In the genomic region with DNA sequence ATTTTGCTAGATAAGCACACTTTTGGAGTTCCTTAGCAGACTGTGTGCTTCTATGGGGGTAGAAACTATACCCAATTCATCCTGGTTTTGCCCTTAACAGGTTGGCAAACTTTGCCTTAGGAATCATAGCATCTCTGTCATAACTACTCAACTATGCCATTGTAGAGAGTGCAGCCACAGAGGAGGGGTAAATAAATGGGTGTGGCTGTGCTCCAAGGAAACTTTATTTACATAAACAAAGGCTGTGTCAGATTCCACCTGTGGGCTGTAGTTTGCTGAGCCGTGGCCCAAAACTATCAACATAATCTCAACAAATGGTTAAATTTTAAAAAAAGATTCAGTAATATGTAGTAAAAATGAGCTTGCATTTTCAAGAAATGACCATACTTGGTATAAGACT, we compare ENCODE assay signal across 25 cellular contexts. TPM values are rescaled to one million over a fixed set of nuclear protein-coding genes. Genes with fewer than 3 reads are reported as not detected.
"Had no signal": no experiment of that assay in that cellular context is flagged by ENCODE, and none has a peak within 500 bp of the region (broad histone marks: within the 10 kb centered on the region; RNA-seq: fewer than 3 reads in every experiment).

No MANE protein-coding gene starts in this region.

- H3K27ac ChIP-seq: adrenal gland, SJSA1 had no signal

- H3K4me3 ChIP-seq: adrenal gland, MG63, SJSA1 had no signal

- H3K36me3 ChIP-seq: adrenal gland, MG63, SJSA1 had no signal

- H3K27me3 ChIP-seq: adrenal gland, MG63, SJSA1 had no signal

- H3K9me3 ChIP-seq: adrenal gland, MG63, SJSA1 had no signal

- DNase-seq: activated CD4-positive, alpha-beta T cell treated with anti-CD3 and anti-CD28 coated beads for 48 hours; activated CD4-positive, alpha-beta T cell treated with anti-CD3 and anti-CD28 coated beads, Interleukin-2, amount 50 U/mL, for 4 hours; activated CD8-positive, alpha-beta memory T cell treated with anti-CD3 and anti-CD28 coated beads, Interleukin-2, amount 50 U/mL, for 48 hours; activated CD8-positive, alpha-beta T cell treated with anti-CD3 and anti-CD28 coated beads, Interleukin-2, amount 10 ng/mL, durations not matched to agents 7 days and 5 days; activated naive CD4-positive, alpha-beta T cell treated with anti-CD3 and anti-CD28 coated beads, Interleukin-2, amount 50 U/mL, for 16 hours; activated naive CD8-positive, alpha-beta T cell treated with anti-CD3 and anti-CD28 coated beads, Interleukin-2, amount 10 ng/mL, durations not matched to agents 7 days and 5 days; activated T-cell treated with anti-CD3 and anti-CD28 coated beads, Interleukin-2, amount 50 U/mL, for 1 hour; adrenal gland; anterior cingulate cortex; caudate nucleus; MG63; MV-4-11; NCI-H1092 treated with DMSO at 0.1 percent for 48 hours; NCI-H1417 treated with DMSO at 0.1 percent for 48 hours; NCI-H1694; NCI-H2029; NCI-H345; NCI-H510A; NCI-H82; OCI-M1; SHP77; SW 1271 had no signal

- ATAC-seq: activated CD4-positive, CD25-positive, alpha-beta regulatory T cell treated with anti-CD3 and anti-CD28 coated beads, Interleukin-2, amount 50 U/mL, for 24 hours; activated CD8-positive, alpha-beta T cell treated with anti-CD3 and anti-CD28 coated beads, Interleukin-2, amount 10 ng/mL, durations not matched to agents 7 days and 5 days; SK-N-SH treated with all-trans-retinoic acid at 6 μM for 48 hours had no signal

- H3K4me1 ChIP-seq: adrenal gland, SJSA1 had no signal

RNA-seq across cellular contexts. Expression of a gene that starts 51.6 kb away (rescaled TPM):
- total RNA-seq: activated CD8-positive, alpha-beta T cell treated with anti-CD3 and anti-CD28 coated beads, Interleukin-2, amount 10 ng/mL, durations not matched to agents 7 days and 5 days; activated naive CD8-positive, alpha-beta T cell treated with anti-CD3 and anti-CD28 coated beads, Interleukin-2, amount 10 ng/mL, durations not matched to agents 7 days and 5 days had no signal
